8 cellular contexts compared by ENCODE assay signal in genomic region chr20:31869942-31870702, GRCh38. TPM values are rescaled to one million over a fixed set of nuclear protein-coding genes. Genes with fewer than 3 reads are reported as not detected.
DNase-seq lines count a peak whose midpoint lies in the region; ATAC-seq and TF ChIP-seq lines count a peak whose summit lies in the region.

TSS of gene DUSP15 (minus strand) at chr20:31870527. CDS start at chr20:31870337, 190 bp downstream.
TSS of gene TTLL9 (plus strand) at chr20:31870634. CDS start at chr20:31871127, 493 bp downstream.

- H3K27me3 Mint-ChIP-seq in T-helper 17 cell = peaks cover 63% of the 10 kb centered on the region

- TF ChIP-seq CTCF in uterus (IDR thresholded peaks at IDR 0.05) (no peak), GM10248 (IDR thresholded peaks at IDR 0.05; ENCODE audit: control extremely low read depth, extremely low read depth, low read depth, missing control alignments) (no peak)

- peak within 1 kb of the TSS; percentile 53 to 70 for H3K4me3 ChIP-seq in muscle layer of duodenum (ENCODE audit: low read depth in 1 of 2, low read length in 2 of 2)
- peak within 1 kb of the TSS; percentile 23 to 80 for H3K4me3 ChIP-seq in uterus

- CTCF ChIA-PET in GM10248 (lab: Yijun Ruan, JAX) = interaction anchor here (1.1 to 3.0 kb wide), 5 partner anchors 10 to 161 kb away, joined by 3 to 10 read pairs (median 4); no protein-coding TSS in a partner anchor

- ATAC-seq in T-helper 17 cell (peak; percentile 46), esophagus mucosa (peak; percentile 46)

- POLR2A ChIA-PET in GM10248 (lab: Yijun Ruan, JAX) = no interaction called here

- peak; percentile 31 for DNase-seq in activated T-cell treated with anti-CD3 and anti-CD28 coated beads, Interleukin-2, amount 50 U/mL, for 1 hour
- DNase-seq in activated T-cell treated with anti-CD3 and anti-CD28 coated beads for 4 hours (no peak), T-helper 17 cell (no peak), uterus (no peak), GM10248 (ENCODE audit: extremely low spot score) (no peak), KG1 (lab: John Stamatoyannopoulos, UW) (no peak)

- no peaks in the 10 kb centered on the region for H3K9me3 ChIP-seq in T-helper 17 cell (ENCODE audit: control insufficient read depth, low read length, poor library complexity, severe bottlenecking)
- no peaks in the 10 kb centered on the region for H3K9me3 ChIP-seq in muscle layer of duodenum (ENCODE audit: control insufficient read depth in 1 of 2, low read length in 2 of 2)
- no peaks in the 10 kb centered on the region for H3K9me3 ChIP-seq in uterus

- H3K4me1 Mint-ChIP-seq in T-helper 17 cell = peaks cover 15% of the 10 kb centered on the region

- peak within 1 kb of the TSS; percentile 90 for H3K4me3 Mint-ChIP-seq in T-helper 17 cell

- peak in 1 of 2 donors; percentile 44 for TF ChIP-seq POLR2A in uterus (IDR thresholded peaks at IDR 0.05)

- H3K36me3 ChIP-seq in muscle layer of duodenum (ENCODE audit: control insufficient read depth in 1 of 2, insufficient read depth in 2 of 2, low read length in 2 of 2) = no peaks in the 10 kb centered on the region
- H3K36me3 ChIP-seq in uterus = no peaks in the 10 kb centered on the region

- no peak within 1 kb of the TSS for H3K27ac ChIP-seq in muscle layer of duodenum (ENCODE audit: low read length)
- H3K27ac ChIP-seq in uterus = peak within 1 kb of the TSS; percentile 42 to 69

- intact Hi-C loops in uterus (cut with DNase I; ENCODE audit: low total_unique reads) = no loop called here

- H3K27me3 ChIP-seq in muscle layer of duodenum (ENCODE audit: low read depth, low read length) = peaks cover 11% of the 10 kb centered on the region
- no peaks in the 10 kb centered on the region for H3K27me3 ChIP-seq in uterus

- peaks cover 7% of the 10 kb centered on the region for H3K36me3 Mint-ChIP-seq in T-helper 17 cell (ENCODE audit: low read depth)

- peaks cover 4 to 11% of the 10 kb centered on the region in 2 donors for H3K4me1 ChIP-seq in muscle layer of duodenum (ENCODE audit: control insufficient read depth in 1 of 2, insufficient read depth in 2 of 2, low read length in 2 of 2)
- H3K4me1 ChIP-seq in uterus = peaks cover 0 to 7% of the 10 kb centered on the region in 2 donors

- no peak within 1 kb of the TSS for H3K27ac Mint-ChIP-seq in T-helper 17 cell

RNA-seq across cellular contexts. Expression of gene DUSP15, which starts in this region (rescaled TPM):
- total RNA-seq in T-helper 17 cell (not detected), esophagus mucosa (0.64 TPM), uterus (10 to 100 TPM in 1 of 4 donors, 1 to 10 TPM in 2, not detected in 1; 1.6 to 45.6 (median 8.8) TPM)

RNA-seq across cellular contexts. Expression of gene TTLL9, which starts in this region (rescaled TPM):
- total RNA-seq in T-helper 17 cell (not detected), esophagus mucosa (0.16 TPM), uterus (1 to 10 TPM in 1 of 4 donors, under 1 TPM in 2, not detected in 1; under 0.01 to 2.9 (median 0.91) TPM)

Comparison
In these comparisons a context has a peak if more than half of its experiments do, and no peak if none do; other contexts are left out.
1. Peak in ATAC-seq in T-helper 17 cell; RNA of the genes that start here not detected or under 1 TPM.
2. Peak in ATAC-seq in esophagus mucosa; RNA of the genes that start here not detected or under 1 TPM.